In genomic region chr6:144159727-144160126, GRCh38 we compare ENCODE assay signal across 23 cellular contexts. TPM values are rescaled to one million over a fixed set of nuclear protein-coding genes. Genes with fewer than 3 reads are reported as not detected.
DNase-seq lines count a peak whose midpoint lies in the region; ATAC-seq and TF ChIP-seq lines count a peak whose summit lies in the region.
"Had no signal": no experiment of that assay in that cellular context is flagged by ENCODE, and none has a peak within 500 bp of the region (broad histone marks: within the 10 kb centered on the region; RNA-seq: fewer than 3 reads in every experiment).

No MANE protein-coding gene starts in this region.

- H3K27me3 ChIP-seq in Caco-2 (replicated peaks; ENCODE audit: control insufficient read depth, insufficient read depth, low read length) (no peaks in the 10 kb centered on the region), left lung (no peaks in the 10 kb centered on the region), neutrophil (no peaks in the 10 kb centered on the region), body of pancreas (no peaks in the 10 kb centered on the region)
- H3K27me3 ChIP-seq: MG63 had no signal

- H3K4me1 ChIP-seq in Caco-2, result peaks cover 23% of the 10 kb centered on the region; the same call in 1 of the 2 replicates
- H3K4me1 ChIP-seq in left lung, result peaks cover 4 to 88% of the 10 kb centered on the region in 2 donors
- H3K4me1 ChIP-seq in neutrophil (ENCODE audit: control insufficient read depth in 1 of 2, insufficient read depth in 1 of 2, low read depth in 1 of 2, low read length in 1 of 2), result peaks cover 93 to 96% of the 10 kb centered on the region in 2 experiments
- peaks cover 11% of the 10 kb centered on the region for H3K4me1 ChIP-seq in body of pancreas

- BruUV-seq in Caco-2 (replicated peaks; lab: Mats Ljungman, UMichigan), result no TSS peak

- intact Hi-C loops in Caco-2 (cut with micrococcal nuclease; ENCODE audit: unreplicated experiment), result loop anchor here (5.0 kb wide), 1 partner anchor 38 kb away; no protein-coding TSS in a partner anchor
- intact Hi-C loops in left lung (cut with DNase I), result no loop called here
- intact Hi-C loops in body of pancreas (cut with DNase I), result no loop called here

- TF ChIP-seq CTCF in Caco-2 (IDR thresholded peaks at IDR 0.05; ENCODE audit: insufficient read depth in 1 of 2, low read depth in 1 of 2, low read length in 1 of 2, severe bottlenecking in 1 of 2, unreplicated experiment in 1 of 2), result no peak
- no peak for TF ChIP-seq CTCF in left lung (IDR thresholded peaks at IDR 0.05)
- no peak for TF ChIP-seq CTCF in neutrophil (IDR thresholded peaks at IDR 0.05)
- no peak for TF ChIP-seq CTCF in body of pancreas (IDR thresholded peaks at IDR 0.05)

- CTCF ChIA-PET in Caco-2 (lab: Charles Lee), result no interaction called here
- CTCF ChIA-PET in activated CD8-positive, alpha-beta T cell treated with anti-CD3 and anti-CD28 coated beads, Interleukin-2, amount 10 ng/mL, durations not matched to agents 7 days and 5 days (lab: Charles Lee), result interaction anchor here (0.6 to 0.9 kb wide), 3 partner anchors 18 to 322 kb away, joined by 3 read pairs; no protein-coding TSS in a partner anchor

- peak overlapping the region; percentile 37 for H3K27ac Mint-ChIP-seq in Caco-2 (ENCODE audit: unreplicated experiment)
- H3K27ac Mint-ChIP-seq in activated CD8-positive, alpha-beta T cell treated with anti-CD3 and anti-CD28 coated beads, Interleukin-2, amount 10 ng/mL, durations not matched to agents 7 days and 5 days, result no peak overlapping the region
- H3K27ac Mint-ChIP-seq: B cell; CD4-positive, alpha-beta T cell had no signal

- no peak for TF ChIP-seq POLR2A in body of pancreas (IDR thresholded peaks at IDR 0.05)

- DNase-seq in NOMO-1 treated with DMSO at 0.1 percent for 48 hours (lab: John Stamatoyannopoulos, UW; ENCODE audit: unreplicated experiment) (peak; percentile 8), NOMO-1 treated with dmso at 0.1 percent for 144 hours (lab: John Stamatoyannopoulos, UW; ENCODE audit: unreplicated experiment) (no peak), Caco-2 (no peak), left lung (no peak), NCI-H526 (lab: John Stamatoyannopoulos, UW) (no peak), body of pancreas (no peak)
- DNase-seq in activated CD8-positive, alpha-beta T cell treated with anti-CD3 and anti-CD28 coated beads, Interleukin-2, amount 10 ng/mL, durations not matched to agents 7 days and 5 days, result no peak
- DNase-seq: 8988T; CD4-positive, alpha-beta T cell; DMS153; GDM1; GM23248; HCEC 1CT; Kasumi-1; MG63; NCI-H1105 treated with DMSO at 0.1 percent for 48 hours; NCI-H1694; NCI-H774; PC-9; SIG-M5 had no signal

- peaks cover 6% of the 10 kb centered on the region for H3K36me3 Mint-ChIP-seq in Caco-2 (ENCODE audit: insufficient read depth, unreplicated experiment)
- H3K36me3 Mint-ChIP-seq in activated CD8-positive, alpha-beta T cell treated with anti-CD3 and anti-CD28 coated beads, Interleukin-2, amount 10 ng/mL, durations not matched to agents 7 days and 5 days (ENCODE audit: low read depth), result peaks cover 40% of the 10 kb centered on the region

- no peaks in the 10 kb centered on the region for H3K9me3 ChIP-seq in Caco-2
- H3K9me3 ChIP-seq in left lung, result no peaks in the 10 kb centered on the region
- no peaks in the 10 kb centered on the region for H3K9me3 ChIP-seq in neutrophil
- no peaks in the 10 kb centered on the region for H3K9me3 ChIP-seq in body of pancreas
- H3K9me3 ChIP-seq: MG63 had no signal

- ATAC-seq in left lung, result peak; percentile 10
- no peak for ATAC-seq in body of pancreas
- ATAC-seq in activated CD8-positive, alpha-beta T cell treated with anti-CD3 and anti-CD28 coated beads, Interleukin-2, amount 10 ng/mL, durations not matched to agents 7 days and 5 days, result no peak

- H3K36me3 ChIP-seq in Caco-2 (ENCODE audit: control insufficient read depth, insufficient read depth, low read length) (no peaks in the 10 kb centered on the region), left lung (peaks cover 0 to 18% of the 10 kb centered on the region in 2 donors), neutrophil (peaks cover 43% of the 10 kb centered on the region), body of pancreas (replicated peaks in 1 of 2; ENCODE audit: insufficient read depth in 1 of 2, low read depth in 2 of 2) (no peaks in the 10 kb centered on the region)
- H3K36me3 ChIP-seq: MG63 had no signal

- H3K4me3 ChIP-seq in Caco-2 (ENCODE audit: low read depth, low read length) (no peak overlapping the region), left lung (no peak overlapping the region), neutrophil (ENCODE audit: low read depth in 1 of 2, low read length in 1 of 2) (peak overlapping the region in 1 of 2 experiments; percentile 46), body of pancreas (no peak overlapping the region)
- H3K4me3 ChIP-seq: GM23248, MG63, PC-9 had no signal

- H3K4me1 Mint-ChIP-seq in Caco-2 (ENCODE audit: low read depth, unreplicated experiment), result peaks cover 31% of the 10 kb centered on the region
- H3K4me1 Mint-ChIP-seq in activated CD8-positive, alpha-beta T cell treated with anti-CD3 and anti-CD28 coated beads, Interleukin-2, amount 10 ng/mL, durations not matched to agents 7 days and 5 days (ENCODE audit: low read depth), result peaks cover 19% of the 10 kb centered on the region

- H3K27me3 Mint-ChIP-seq in Caco-2 (ENCODE audit: insufficient read depth, unreplicated experiment), result no peaks in the 10 kb centered on the region
- H3K27me3 Mint-ChIP-seq in activated CD8-positive, alpha-beta T cell treated with anti-CD3 and anti-CD28 coated beads, Interleukin-2, amount 10 ng/mL, durations not matched to agents 7 days and 5 days (ENCODE audit: low read depth), result no peaks in the 10 kb centered on the region
- H3K27me3 Mint-ChIP-seq: B cell; CD4-positive, alpha-beta T cell had no signal

- WGBS in body of pancreas, 2 donors, result 82% methylated on average over 4 of the region's 4 CpGs

- no peak overlapping the region for H3K4me3 Mint-ChIP-seq in Caco-2 (ENCODE audit: unreplicated experiment)
- no peak overlapping the region for H3K4me3 Mint-ChIP-seq in activated CD8-positive, alpha-beta T cell treated with anti-CD3 and anti-CD28 coated beads, Interleukin-2, amount 10 ng/mL, durations not matched to agents 7 days and 5 days
- H3K4me3 Mint-ChIP-seq: B cell; CD4-positive, alpha-beta T cell had no signal

- H3K27ac ChIP-seq in left lung (peak overlapping the region in 1 of 2 donors; percentile 55), neutrophil (peak overlapping the region; percentile 87), body of pancreas (peak overlapping the region in 1 of 4 donors; percentile 20)
- H3K27ac ChIP-seq: GM23248, PC-9, RWPE1 had no signal

- POLR2A ChIA-PET in Caco-2 (lab: Charles Lee), result no interaction called here
- POLR2A ChIA-PET in activated CD8-positive, alpha-beta T cell treated with anti-CD3 and anti-CD28 coated beads, Interleukin-2, amount 10 ng/mL, durations not matched to agents 7 days and 5 days (lab: Charles Lee), result interaction anchor here (1.6 kb wide), 1 partner anchor 96 kb away, joined by 3 read pairs; no protein-coding TSS in a partner anchor

- H3K9me3 Mint-ChIP-seq in Caco-2 (ENCODE audit: unreplicated experiment), result no peaks in the 10 kb centered on the region
- H3K9me3 Mint-ChIP-seq in activated CD8-positive, alpha-beta T cell treated with anti-CD3 and anti-CD28 coated beads, Interleukin-2, amount 10 ng/mL, durations not matched to agents 7 days and 5 days (ENCODE audit: insufficient read depth), result no peaks in the 10 kb centered on the region
- H3K9me3 Mint-ChIP-seq: CD4-positive, alpha-beta T cell had no signal

RNA-seq across cellular contexts. Expression of gene STX11, which starts 9.4 kb away (rescaled TPM):
- total RNA-seq in Caco-2 (2022), result 1.3 TPM in 2 replicates
- 10 to 100 TPM; 18.2 to 31.3 TPM for total RNA-seq in left lung
- 1 to 10 TPM; 4.4 to 7.6 TPM for total RNA-seq in body of pancreas
- total RNA-seq in activated CD8-positive, alpha-beta T cell treated with anti-CD3 and anti-CD28 coated beads, Interleukin-2, amount 10 ng/mL, durations not matched to agents 7 days and 5 days, result 10 to 100 TPM; 13.9 to 14.1 TPM
